Comparison of ENCODE assay signal across 9 cellular contexts in the genomic region with DNA sequence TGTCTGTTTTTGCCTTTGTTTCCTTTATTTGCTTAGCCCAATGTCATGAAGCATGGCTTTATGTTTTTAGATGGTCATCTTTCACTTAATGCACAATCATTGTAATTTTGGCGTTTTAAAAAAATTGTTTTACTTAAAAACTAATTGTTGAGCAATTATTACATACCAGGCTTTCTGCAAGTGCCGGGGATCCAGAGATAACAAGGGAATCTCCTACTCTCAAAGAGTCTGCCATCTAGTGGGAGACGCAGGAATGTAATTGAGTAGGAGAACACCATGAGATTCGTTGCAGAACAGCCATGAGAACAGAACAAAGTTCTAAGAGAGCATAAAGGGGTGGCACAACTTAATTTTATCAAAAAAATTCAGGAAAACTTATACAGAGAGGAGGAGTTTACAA. TPM values are rescaled to one million over a fixed set of nuclear protein-coding genes. Genes with fewer than 3 reads are reported as not detected.
DNase-seq lines count a peak whose midpoint lies in the region; ATAC-seq, FAIRE-seq and TF ChIP-seq lines count a peak whose summit lies in the region.
"Not testable (repeated sequence)": the region's sequence is repeated elsewhere in the genome, so short reads cannot be mapped to it uniquely, and the experiment has no call there.
"Had no signal": no experiment of that assay in that cellular context is flagged by ENCODE, and none has a peak within 500 bp of the region (broad histone marks: within the 10 kb centered on the region; RNA-seq: fewer than 3 reads in every experiment).

No MANE protein-coding gene starts in this region.

- not testable (repeated sequence) for H3K9me3 ChIP-seq in OCI-LY7 (ENCODE audit: low read length); kidney (ENCODE audit: control insufficient read depth in 1 of 2, low read length in 2 of 2)

- H3K36me3 ChIP-seq in OCI-LY7 (ENCODE audit: insufficient read depth, low read length); kidney (ENCODE audit: control insufficient read depth in 1 of 2, insufficient read depth in 2 of 2, low read length in 2 of 2): not testable (repeated sequence)

- not testable (repeated sequence) for H3K79me2 ChIP-seq in OCI-LY7 (ENCODE audit: insufficient read depth, low read depth, low read length)

- peaks cover 34% of the 10 kb centered on the region for H3K36me3 Mint-ChIP-seq in activated CD8-positive, alpha-beta T cell treated with anti-CD3 and anti-CD28 coated beads, Interleukin-2, amount 10 ng/mL, durations not matched to agents 7 days and 5 days (ENCODE audit: low read depth)

- CTCF ChIA-PET in AG04449 (lab: Yijun Ruan, JAX): interaction anchor here (2.3 kb wide), 1 partner anchor 231 kb away, joined by 10 read pairs; no protein-coding TSS in a partner anchor
- CTCF ChIA-PET in OCI-LY7 (lab: Charles Lee; ENCODE audit: unreplicated experiment): not testable (repeated sequence)
- CTCF ChIA-PET in activated CD8-positive, alpha-beta T cell treated with anti-CD3 and anti-CD28 coated beads, Interleukin-2, amount 10 ng/mL, durations not matched to agents 7 days and 5 days (lab: Charles Lee): interaction anchor here (1.3 kb wide), 1 partner anchor 8 kb away, joined by 3 read pairs; no protein-coding TSS in a partner anchor

- H3K27me3 Mint-ChIP-seq in activated CD8-positive, alpha-beta T cell treated with anti-CD3 and anti-CD28 coated beads, Interleukin-2, amount 10 ng/mL, durations not matched to agents 7 days and 5 days (ENCODE audit: low read depth): not testable (repeated sequence)

- BruUV-seq in OCI-LY7 (replicated peaks; lab: Mats Ljungman, UMichigan): not testable (repeated sequence)

- H3K27ac ChIP-seq in OCI-LY7 (ENCODE audit: low read depth, low read length, poor library complexity, severe bottlenecking); kidney (ENCODE audit: low read depth in 2 of 2, low read length in 2 of 2): not testable (repeated sequence)

- not testable (repeated sequence) for H3K4me2 ChIP-seq in OCI-LY7 (ENCODE audit: low read length)

- intact Hi-C loops in OCI-LY7 (cut with micrococcal nuclease; ENCODE audit: unreplicated experiment): loop anchor here (5.0 kb wide), 1 partner anchor 232 kb away; no protein-coding TSS in a partner anchor
- intact Hi-C loops in kidney (cut with DNase I): not testable (repeated sequence)

- H3K27ac Mint-ChIP-seq in activated CD8-positive, alpha-beta T cell treated with anti-CD3 and anti-CD28 coated beads, Interleukin-2, amount 10 ng/mL, durations not matched to agents 7 days and 5 days: not testable (repeated sequence)

- not testable (repeated sequence) for H3K9me3 Mint-ChIP-seq in activated CD8-positive, alpha-beta T cell treated with anti-CD3 and anti-CD28 coated beads, Interleukin-2, amount 10 ng/mL, durations not matched to agents 7 days and 5 days (ENCODE audit: insufficient read depth)

- not testable (repeated sequence) for H3K9me2 ChIP-seq in OCI-LY7 (ENCODE audit: insufficient read depth, low read length)

- not testable (repeated sequence) for H3K4me3 ChIP-seq in AG04449 (ENCODE audit: low read depth, low read length); GM12864 (ENCODE audit: low read depth, low read length); OCI-LY7 (ENCODE audit: low read depth, low read length, poor library complexity, severe bottlenecking); kidney (ENCODE audit: low read length in 2 of 2); retinal pigment epithelial cell (ENCODE audit: low read length)

- not testable (repeated sequence) for H3K4me3 Mint-ChIP-seq in activated CD8-positive, alpha-beta T cell treated with anti-CD3 and anti-CD28 coated beads, Interleukin-2, amount 10 ng/mL, durations not matched to agents 7 days and 5 days

- POLR2A ChIA-PET in AG04449 (lab: Yijun Ruan, JAX); OCI-LY7 (lab: Charles Lee); activated CD8-positive, alpha-beta T cell treated with anti-CD3 and anti-CD28 coated beads, Interleukin-2, amount 10 ng/mL, durations not matched to agents 7 days and 5 days (lab: Charles Lee): not testable (repeated sequence)

- FAIRE-seq in endometrium (lab: Jason Lieb, UNC) (peak; percentile 92), kidney (lab: Jason Lieb, UNC) (peak; percentile 95)

- H3K4me1 Mint-ChIP-seq in activated CD8-positive, alpha-beta T cell treated with anti-CD3 and anti-CD28 coated beads, Interleukin-2, amount 10 ng/mL, durations not matched to agents 7 days and 5 days (ENCODE audit: low read depth): peaks cover 56% of the 10 kb centered on the region

- peak; percentile 28 for TF ChIP-seq CTCF in AG04449 (IDR thresholded peaks at IDR 0.05; ENCODE audit: insufficient read depth, low read length, missing control alignments)
- peak; percentile 44 for TF ChIP-seq CTCF in GM12864 (IDR thresholded peaks at IDR 0.05; ENCODE audit: low read depth, low read length, missing control alignments)
- TF ChIP-seq CTCF in OCI-LY7 (conservative IDR thresholded peaks at IDR 0.05; ENCODE audit: low read length): peak; percentile 65
- TF ChIP-seq CTCF in kidney (IDR thresholded peaks at IDR 0.05; ENCODE audit: borderline replicate concordance, extremely low read depth, insufficient read depth): peak; percentile 36
- TF ChIP-seq CTCF in retinal pigment epithelial cell (conservative IDR thresholded peaks at IDR 0.05; ENCODE audit: low read depth, low read length): peak; percentile 59

- not testable (repeated sequence) for ATAC-seq in activated CD8-positive, alpha-beta T cell treated with anti-CD3 and anti-CD28 coated beads, Interleukin-2, amount 10 ng/mL, durations not matched to agents 7 days and 5 days

- DNase-seq in AG04449 (ENCODE audit: low read depth, low spot score); GM12864 (ENCODE audit: low read depth); kidney; retinal pigment epithelial cell (ENCODE audit: low read depth): not testable (repeated sequence)
- peak; percentile 17 for DNase-seq in LHCN-M2 (ENCODE audit: low read depth)
- DNase-seq in OCI-LY7 (ENCODE audit: low spot score): peak; percentile 7
- DNase-seq in activated CD8-positive, alpha-beta T cell treated with anti-CD3 and anti-CD28 coated beads, Interleukin-2, amount 10 ng/mL, durations not matched to agents 7 days and 5 days: peak; percentile 40

- H2AFZ ChIP-seq in OCI-LY7 (ENCODE audit: low read length): not testable (repeated sequence)

- not testable (repeated sequence) for H4K20me1 ChIP-seq in OCI-LY7 (ENCODE audit: insufficient read depth, low read length)

- not testable (repeated sequence) for H3K4me1 ChIP-seq in OCI-LY7 (ENCODE audit: insufficient read depth, low read length, poor library complexity, severe bottlenecking); kidney (ENCODE audit: control insufficient read depth in 1 of 2, insufficient read depth in 1 of 2, low read depth in 1 of 2, low read length in 2 of 2)

- H3K9ac ChIP-seq in kidney (ENCODE audit: low read length in 2 of 2): not testable (repeated sequence)

RNA-seq across cellular contexts. Expression of a gene that starts 2.2 kb away (rescaled TPM):
- total RNA-seq in LHCN-M2 (2014; rRNA removed) (not detected in 2 replicates), OCI-LY7 (2022) (not detected in 2 replicates), kidney (not detected)
- polyA plus RNA-seq in LHCN-M2 (2012): not detected
- not detected in 2 replicates for total RNA-seq in OCI-LY7 (2014; rRNA removed; shearing (Covaris generic))
- 10 to 100 TPM; 38.3 to 41.8 TPM for total RNA-seq in activated CD8-positive, alpha-beta T cell treated with anti-CD3 and anti-CD28 coated beads, Interleukin-2, amount 10 ng/mL, durations not matched to agents 7 days and 5 days
- polyA plus RNA-seq in kidney (ENCODE audit: insufficient read depth, low read depth, low replicate concordance): not detected
- total RNA-seq: NCI-H460 had no signal

RNA-seq across cellular contexts. Expression of a gene that starts 30.4 kb away (rescaled TPM):
- total RNA-seq in LHCN-M2 (2014; rRNA removed) (not detected in 2 replicates), OCI-LY7 (2022) (not detected in 2 replicates), kidney (1.6 TPM)
- not detected for polyA plus RNA-seq in LHCN-M2 (2012)
- total RNA-seq in OCI-LY7 (2014; rRNA removed; shearing (Covaris generic)): not detected in 2 replicates
- total RNA-seq in activated CD8-positive, alpha-beta T cell treated with anti-CD3 and anti-CD28 coated beads, Interleukin-2, amount 10 ng/mL, durations not matched to agents 7 days and 5 days: 10 to 100 TPM; 41.2 to 41.8 TPM
- not detected for polyA plus RNA-seq in kidney (ENCODE audit: insufficient read depth, low read depth, low replicate concordance)
- total RNA-seq: NCI-H460 had no signal

Comparison
In these comparisons a context has a peak if more than half of its experiments do, and no peak if none do; other contexts are left out.
1. RNA of a gene that starts 2.2 kb away (total RNA-seq): 38.3 to 41.8 TPM in activated CD8-positive, alpha-beta T cell treated with anti-CD3 and anti-CD28 coated beads, Interleukin-2, amount 10 ng/mL, durations not matched to agents 7 days and 5 days; not detected in kidney (single experiment), not detected in LHCN-M2 and not detected in OCI-LY7; every median in the first group is over 10 times any median in the second.
2. RNA of a gene that starts 30.4 kb away (total RNA-seq): 41.2 to 41.8 TPM in activated CD8-positive, alpha-beta T cell treated with anti-CD3 and anti-CD28 coated beads, Interleukin-2, amount 10 ng/mL, durations not matched to agents 7 days and 5 days; 1.6 TPM in kidney (single experiment), not detected in LHCN-M2 and not detected in OCI-LY7; every median in the first group is over 10 times any median in the second.
3. Peak in every context shown above with its lines, with median percentiles within 50 percentile points of each other: CTCF ChIP-seq.